Comparison of ENCODE assay signal across 8 cellular contexts in genomic region chr6:122869437-122870024, GRCh38.
DNase-seq lines count a peak whose midpoint lies in the region; ATAC-seq and TF ChIP-seq lines count a peak whose summit lies in the region.

No MANE protein-coding gene starts in this region.

- ATAC-seq in GM18520 (IDR thresholded peaks at IDR 0.05; ENCODE audit: unreplicated experiment) (peak; percentile 68), HG03060 (IDR thresholded peaks at IDR 0.05; ENCODE audit: low read depth, unreplicated experiment) (peak; percentile 72), heart left ventricle (peak; percentile 61 to 84 (median 80))

- no peak for TF ChIP-seq POLR2A in heart left ventricle (IDR thresholded peaks at IDR 0.05)

- peak; percentile 30 to 63 (median 52) for TF ChIP-seq CTCF in heart left ventricle (IDR thresholded peaks at IDR 0.05)
- TF ChIP-seq CTCF in smooth muscle cell (IDR thresholded peaks at IDR 0.05; ENCODE audit: borderline replicate concordance, insufficient read depth, poor library complexity, severe bottlenecking): peak; percentile 50

- H3K27ac ChIP-seq in heart left ventricle: no peak overlapping the region
- H3K27ac ChIP-seq in smooth muscle cell (ENCODE audit: low read depth): no peak overlapping the region

- DNase-seq in Ammon's horn (ENCODE audit: low spot score) (peak; percentile 71), NCI-H2029 treated with DMSO at 0.1 percent for 48 hours (lab: John Stamatoyannopoulos, UW) (peak; percentile 91), UCSD-AML1 (lab: John Stamatoyannopoulos, UW; ENCODE audit: unreplicated experiment) (peak; percentile 10), heart left ventricle (peak in 1 of 5 donors; percentile 24), smooth muscle cell (lab: John Stamatoyannopoulos, UW; ENCODE audit: unreplicated experiment) (no peak)
- no peak for DNase-seq in stimulated activated CD8-positive, alpha-beta memory T cell treated with anti-CD3 and anti-CD28 coated beads, Interleukin-4, amount 100 ng/mL, for 48 hours

- no peak overlapping the region for H3K9ac ChIP-seq in smooth muscle cell (ENCODE audit: low read depth)

- H3K9me3 ChIP-seq in heart left ventricle (no peaks in the 10 kb centered on the region), smooth muscle cell (replicated peaks; ENCODE audit: low read depth) (no peaks in the 10 kb centered on the region)

- intact Hi-C loops in heart left ventricle (cut with DNase I): loop anchor here (2.0 to 10.0 kb wide), 7 partner anchors 445 to 513 kb away; no protein-coding TSS in a partner anchor

- H3K4me1 ChIP-seq in heart left ventricle (no peaks in the 10 kb centered on the region), smooth muscle cell (ENCODE audit: low read depth) (no peaks in the 10 kb centered on the region)

- H3K79me2 ChIP-seq in smooth muscle cell (ENCODE audit: low read depth): no peaks in the 10 kb centered on the region

- no peaks in the 10 kb centered on the region for H4K20me1 ChIP-seq in smooth muscle cell (ENCODE audit: low read depth)

- H2AFZ ChIP-seq in smooth muscle cell (ENCODE audit: low read depth): no peak overlapping the region

- H3K36me3 ChIP-seq in heart left ventricle (no peaks in the 10 kb centered on the region), smooth muscle cell (ENCODE audit: low read depth) (no peaks in the 10 kb centered on the region)

- H3K27me3 ChIP-seq in heart left ventricle (peaks cover 0 to 6% (median 0%) of the 10 kb centered on the region in 9 donors), smooth muscle cell (ENCODE audit: low read depth) (no peaks in the 10 kb centered on the region)

- H3K4me2 ChIP-seq in smooth muscle cell: no peak overlapping the region

- H3F3A ChIP-seq in smooth muscle cell (ENCODE audit: low read depth): no peaks in the 10 kb centered on the region

- H3K4me3 ChIP-seq in heart left ventricle (no peak overlapping the region), smooth muscle cell (no peak overlapping the region)

Comparison
In these comparisons a context has a peak if more than half of its experiments do, and no peak if none do; other contexts are left out.
1. DNase-seq: peak in Ammon's horn (single experiment), NCI-H2029 treated with DMSO at 0.1 percent for 48 hours (single experiment) and UCSD-AML1 (single experiment); none in smooth muscle cell (single experiment) and stimulated activated CD8-positive, alpha-beta memory T cell treated with anti-CD3 and anti-CD28 coated beads, Interleukin-4, amount 100 ng/mL, for 48 hours (single experiment).
2. Peak in every context shown above with its lines, with median percentiles within 50 percentile points of each other: ATAC-seq.